Comparison of ENCODE assay signal across 17 cellular contexts in the genomic region with DNA sequence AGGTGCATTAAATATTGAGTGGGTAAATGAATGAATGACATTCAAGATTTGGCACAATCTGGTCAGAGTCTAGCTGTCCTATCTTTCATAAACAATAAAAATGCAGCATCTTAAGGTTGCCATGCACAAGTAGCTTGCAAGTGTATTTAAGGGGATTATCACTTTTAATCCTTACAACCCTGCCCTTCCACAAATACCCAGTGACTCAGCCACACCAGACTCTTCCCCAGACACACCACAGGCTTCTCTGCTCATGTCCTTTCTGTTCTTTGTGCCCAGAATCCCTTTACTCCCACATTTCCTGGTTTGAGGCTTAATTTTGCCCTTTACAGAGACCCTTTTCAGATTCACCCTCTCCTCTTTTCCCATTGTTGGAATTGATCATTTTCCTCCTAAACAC. TPM values are rescaled to one million over a fixed set of nuclear protein-coding genes. Genes with fewer than 3 reads are reported as not detected.
DNase-seq lines count a peak whose midpoint lies in the region; ATAC-seq and TF ChIP-seq lines count a peak whose summit lies in the region.
"Had no signal": no experiment of that assay in that cellular context is flagged by ENCODE, and none has a peak within 500 bp of the region (broad histone marks: within the 10 kb centered on the region; RNA-seq: fewer than 3 reads in every experiment).

No MANE protein-coding gene starts in this region.

- H3K9me3 ChIP-seq in esophagus squamous epithelium: no peaks in the 10 kb centered on the region
- H3K9me3 ChIP-seq: adrenal gland had no signal

- H3K27me3 ChIP-seq in esophagus squamous epithelium: no peaks in the 10 kb centered on the region
- H3K27me3 ChIP-seq: adrenal gland had no signal

- intact Hi-C loops in esophagus squamous epithelium (cut with DNase I): no loop called here

- POLR2A ChIA-PET in RWPE1 (lab: Yijun Ruan, JAX; ENCODE audit: low non-redundant PET): no interaction called here

- TF ChIP-seq CTCF in epithelial cell of esophagus (IDR thresholded peaks at IDR 0.05; ENCODE audit: insufficient read depth, low read depth, low read length, missing control alignments): no peak
- no peak for TF ChIP-seq CTCF in osteocyte (IDR thresholded peaks at IDR 0.05)
- no peak for TF ChIP-seq CTCF in esophagus squamous epithelium (IDR thresholded peaks at IDR 0.05)
- TF ChIP-seq CTCF in RWPE1 (conservative IDR thresholded peaks at IDR 0.05; ENCODE audit: low read depth): no peak

- peak overlapping the region; percentile 6 for H3K27ac Mint-ChIP-seq in osteocyte (ENCODE audit: unreplicated experiment)
- H3K27ac Mint-ChIP-seq: activated B cell treated with CpG ODN at 0.5 μM for 24 hours; activated T-helper 17 cell treated with anti-CD3 and anti-CD28 coated beads, Interleukin-2, amount 50 U/mL, for 72 hours had no signal

- H3K27me3 Mint-ChIP-seq in osteocyte (ENCODE audit: unreplicated experiment): no peaks in the 10 kb centered on the region

- H3K36me3 Mint-ChIP-seq in osteocyte (ENCODE audit: unreplicated experiment): peaks cover 9% of the 10 kb centered on the region

- H3K27ac ChIP-seq in esophagus squamous epithelium (no peak overlapping the region), RWPE1 (no peak overlapping the region)
- H3K27ac ChIP-seq: adrenal gland had no signal

- CTCF ChIA-PET in RWPE1 (lab: Yijun Ruan, JAX): no interaction called here

- no peak for TF ChIP-seq POLR2A in esophagus squamous epithelium (IDR thresholded peaks at IDR 0.05)

- ATAC-seq in HG03432 (IDR thresholded peaks at IDR 0.05; ENCODE audit: unreplicated experiment): no peak
- no peak for ATAC-seq in HG03135 (IDR thresholded peaks at IDR 0.05; ENCODE audit: unreplicated experiment)
- ATAC-seq: activated T-helper 17 cell treated with anti-CD3 and anti-CD28 coated beads, Interleukin-2, amount 50 U/mL, for 72 hours; Panc1 had no signal

- H3K4me3 ChIP-seq in epithelial cell of esophagus (ENCODE audit: low read length) (no peak overlapping the region), esophagus squamous epithelium (no peak overlapping the region)
- H3K4me3 ChIP-seq: adrenal gland had no signal

- DNase-seq in ELR (ENCODE audit: low read depth) (peak; percentile 41), SK-MEL-5 (ENCODE audit: low read depth, low spot score) (peak; percentile 37), epithelial cell of esophagus (ENCODE audit: low read depth) (peak; percentile 17), osteocyte (ENCODE audit: extremely low spot score, unreplicated experiment) (no peak), esophagus squamous epithelium (lab: John Stamatoyannopoulos, UW) (no peak), RWPE1 (ENCODE audit: low spot score) (no peak)
- DNase-seq: activated B cell treated with CpG ODN at 0.5 μM for 24 hours, adrenal gland, Calu3, H7, head of caudate nucleus, NCI-H2029, nephron progenitor cell had no signal

- in situ Hi-C loops in SK-MEL-5 (cut with HindIII; ENCODE audit: low pct_unique_long_range_greater_than_20kb, low sequenced_read_pairs): no loop called here

- no peak overlapping the region for H3K4me3 Mint-ChIP-seq in osteocyte (ENCODE audit: unreplicated experiment)
- H3K4me3 Mint-ChIP-seq: activated B cell treated with CpG ODN at 0.5 μM for 24 hours; activated T-helper 17 cell treated with anti-CD3 and anti-CD28 coated beads, Interleukin-2, amount 50 U/mL, for 72 hours; nephron progenitor cell had no signal

- peaks cover 27% of the 10 kb centered on the region for H3K4me1 Mint-ChIP-seq in osteocyte (ENCODE audit: unreplicated experiment)
- H3K4me1 Mint-ChIP-seq: activated T-helper 17 cell treated with anti-CD3 and anti-CD28 coated beads, Interleukin-2, amount 50 U/mL, for 72 hours had no signal

- no peaks in the 10 kb centered on the region for H3K36me3 ChIP-seq in esophagus squamous epithelium
- H3K36me3 ChIP-seq: adrenal gland had no signal

- H3K4me1 ChIP-seq in esophagus squamous epithelium: peaks cover 0 to 56% (median 10%) of the 10 kb centered on the region in 3 donors
- H3K4me1 ChIP-seq: adrenal gland had no signal

- no peaks in the 10 kb centered on the region for H3K9me3 Mint-ChIP-seq in osteocyte (ENCODE audit: unreplicated experiment)
- H3K9me3 Mint-ChIP-seq: activated B cell treated with CpG ODN at 0.5 μM for 24 hours; activated T-helper 17 cell treated with anti-CD3 and anti-CD28 coated beads, Interleukin-2, amount 50 U/mL, for 72 hours; nephron progenitor cell had no signal

RNA-seq across cellular contexts. Expression of gene KIRREL1, which starts 59.8 kb away (rescaled TPM):
- 22.2 and 27.8 TPM in 2 replicates for total RNA-seq in SK-MEL-5 (2014; rRNA removed; shearing (Covaris generic))
- 38.6 and 45.6 TPM in 2 replicates for polyA plus RNA-seq in SK-MEL-5 (2015; cell fraction: cytosol; rRNA removed)
- polyA plus RNA-seq in SK-MEL-5 (2015; cell fraction: nucleus; rRNA removed): 35.7 and 49.7 TPM in 2 replicates
- total RNA-seq in osteocyte: 122 TPM in 2 replicates
- 10 to 100 TPM in 3 of 4 donors, 1 to 10 TPM in 1; 3.6 to 18.9 (median 15.2) TPM for total RNA-seq in esophagus squamous epithelium
- total RNA-seq: activated B cell treated with CpG ODN at 0.5 μM for 24 hours had no signal

Comparison
In these comparisons a context has a peak if more than half of its experiments do, and no peak if none do; other contexts are left out.
1. DNase-seq: peak in ELR (single experiment), SK-MEL-5 (single experiment) and epithelial cell of esophagus (single experiment); none in osteocyte (single experiment), esophagus squamous epithelium (single experiment) and RWPE1 (single experiment).